In the genomic region with DNA sequence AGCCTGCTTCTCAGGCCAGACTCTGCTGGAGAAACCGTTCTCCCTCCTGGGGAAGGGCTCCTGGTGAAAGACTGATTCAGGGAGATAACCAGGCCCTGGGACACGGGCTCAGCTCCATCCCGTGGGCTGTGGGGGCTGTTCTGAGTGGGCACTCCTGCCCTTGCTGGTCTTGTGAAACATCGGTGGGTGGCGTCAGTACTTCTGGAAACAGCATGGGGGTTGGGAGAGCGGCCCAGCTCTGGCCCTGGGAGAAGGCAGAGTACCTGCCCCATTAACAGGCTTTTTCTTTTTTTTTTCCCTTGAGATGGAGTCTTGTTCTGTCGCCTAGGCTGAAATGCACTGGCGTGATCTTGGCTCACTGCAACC, we compare ENCODE assay signal across 2 cellular contexts.
TF ChIP-seq lines count a peak whose summit lies in the region.

No MANE protein-coding gene starts in this region.

TF ChIP-seq in K562, 482 proteins besides CTCF, POLR2A, EP300 and RAD21:
- TF ChIP-seq, protein P1, sequence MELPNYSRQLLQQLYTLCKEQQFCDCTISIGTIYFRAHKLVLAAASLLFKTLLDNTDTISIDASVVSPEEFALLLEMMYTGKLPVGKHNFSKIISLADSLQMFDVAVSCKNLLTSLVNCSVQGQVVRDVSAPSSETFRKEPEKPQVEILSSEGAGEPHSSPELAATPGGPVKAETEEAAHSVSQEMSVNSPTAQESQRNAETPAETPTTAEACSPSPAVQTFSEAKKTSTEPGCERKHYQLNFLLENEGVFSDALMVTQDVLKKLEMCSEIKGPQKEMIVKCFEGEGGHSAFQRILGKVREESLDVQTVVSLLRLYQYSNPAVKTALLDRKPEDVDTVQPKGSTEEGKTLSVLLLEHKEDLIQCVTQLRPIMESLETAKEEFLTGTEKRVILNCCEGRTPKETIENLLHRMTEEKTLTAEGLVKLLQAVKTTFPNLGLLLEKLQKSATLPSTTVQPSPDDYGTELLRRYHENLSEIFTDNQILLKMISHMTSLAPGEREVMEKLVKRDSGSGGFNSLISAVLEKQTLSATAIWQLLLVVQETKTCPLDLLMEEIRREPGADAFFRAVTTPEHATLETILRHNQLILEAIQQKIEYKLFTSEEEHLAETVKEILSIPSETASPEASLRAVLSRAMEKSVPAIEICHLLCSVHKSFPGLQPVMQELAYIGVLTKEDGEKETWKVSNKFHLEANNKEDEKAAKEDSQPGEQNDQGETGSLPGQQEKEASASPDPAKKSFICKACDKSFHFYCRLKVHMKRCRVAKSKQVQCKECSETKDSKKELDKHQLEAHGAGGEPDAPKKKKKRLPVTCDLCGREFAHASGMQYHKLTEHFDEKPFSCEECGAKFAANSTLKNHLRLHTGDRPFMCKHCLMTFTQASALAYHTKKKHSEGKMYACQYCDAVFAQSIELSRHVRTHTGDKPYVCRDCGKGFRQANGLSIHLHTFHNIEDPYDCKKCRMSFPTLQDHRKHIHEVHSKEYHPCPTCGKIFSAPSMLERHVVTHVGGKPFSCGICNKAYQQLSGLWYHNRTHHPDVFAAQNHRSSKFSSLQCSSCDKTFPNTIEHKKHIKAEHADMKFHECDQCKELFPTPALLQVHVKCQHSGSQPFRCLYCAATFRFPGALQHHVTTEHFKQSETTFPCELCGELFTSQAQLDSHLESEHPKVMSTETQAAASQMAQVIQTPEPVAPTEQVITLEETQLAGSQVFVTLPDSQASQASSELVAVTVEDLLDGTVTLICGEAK (IDR thresholded peaks at IDR 0.05): no peak
- TF ChIP-seq, protein P1 (CRISPR knock-in tag; IDR thresholded peaks at IDR 0.05): no peak
- TF ChIP-seq HIVEP1 (CRISPR knock-in tag; IDR thresholded peaks at IDR 0.05): no peak
- TF ChIP-seq, protein P2, sequence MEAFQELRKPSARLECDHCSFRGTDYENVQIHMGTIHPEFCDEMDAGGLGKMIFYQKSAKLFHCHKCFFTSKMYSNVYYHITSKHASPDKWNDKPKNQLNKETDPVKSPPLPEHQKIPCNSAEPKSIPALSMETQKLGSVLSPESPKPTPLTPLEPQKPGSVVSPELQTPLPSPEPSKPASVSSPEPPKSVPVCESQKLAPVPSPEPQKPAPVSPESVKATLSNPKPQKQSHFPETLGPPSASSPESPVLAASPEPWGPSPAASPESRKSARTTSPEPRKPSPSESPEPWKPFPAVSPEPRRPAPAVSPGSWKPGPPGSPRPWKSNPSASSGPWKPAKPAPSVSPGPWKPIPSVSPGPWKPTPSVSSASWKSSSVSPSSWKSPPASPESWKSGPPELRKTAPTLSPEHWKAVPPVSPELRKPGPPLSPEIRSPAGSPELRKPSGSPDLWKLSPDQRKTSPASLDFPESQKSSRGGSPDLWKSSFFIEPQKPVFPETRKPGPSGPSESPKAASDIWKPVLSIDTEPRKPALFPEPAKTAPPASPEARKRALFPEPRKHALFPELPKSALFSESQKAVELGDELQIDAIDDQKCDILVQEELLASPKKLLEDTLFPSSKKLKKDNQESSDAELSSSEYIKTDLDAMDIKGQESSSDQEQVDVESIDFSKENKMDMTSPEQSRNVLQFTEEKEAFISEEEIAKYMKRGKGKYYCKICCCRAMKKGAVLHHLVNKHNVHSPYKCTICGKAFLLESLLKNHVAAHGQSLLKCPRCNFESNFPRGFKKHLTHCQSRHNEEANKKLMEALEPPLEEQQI (IDR thresholded peaks at IDR 0.05): no peak
- no peak for TF ChIP-seq NBN (IDR thresholded peaks at IDR 0.05; ENCODE audit: low read depth)
- TF ChIP-seq TBL1XR1 (IDR thresholded peaks at IDR 0.05; ENCODE audit: low read length in 2 of 2): no peak
- no peak for TF ChIP-seq CAMTA2 (CRISPR knock-in tag; conservative IDR thresholded peaks at IDR 0.05)
- TF ChIP-seq NCOA4 (IDR thresholded peaks at IDR 0.05; ENCODE audit: partially characterized antibody): no peak
- no peak for TF ChIP-seq SMARCA5 (IDR thresholded peaks at IDR 0.05)
- no peak for TF ChIP-seq XRCC4 (IDR thresholded peaks at IDR 0.05; ENCODE audit: extremely low read depth, insufficient read depth, insufficient read length)
- TF ChIP-seq, protein P3, sequence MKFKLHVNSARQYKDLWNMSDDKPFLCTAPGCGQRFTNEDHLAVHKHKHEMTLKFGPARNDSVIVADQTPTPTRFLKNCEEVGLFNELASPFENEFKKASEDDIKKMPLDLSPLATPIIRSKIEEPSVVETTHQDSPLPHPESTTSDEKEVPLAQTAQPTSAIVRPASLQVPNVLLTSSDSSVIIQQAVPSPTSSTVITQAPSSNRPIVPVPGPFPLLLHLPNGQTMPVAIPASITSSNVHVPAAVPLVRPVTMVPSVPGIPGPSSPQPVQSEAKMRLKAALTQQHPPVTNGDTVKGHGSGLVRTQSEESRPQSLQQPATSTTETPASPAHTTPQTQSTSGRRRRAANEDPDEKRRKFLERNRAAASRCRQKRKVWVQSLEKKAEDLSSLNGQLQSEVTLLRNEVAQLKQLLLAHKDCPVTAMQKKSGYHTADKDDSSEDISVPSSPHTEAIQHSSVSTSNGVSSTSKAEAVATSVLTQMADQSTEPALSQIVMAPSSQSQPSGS (CRISPR knock-in tag; IDR thresholded peaks at IDR 0.05): no peak
- no peak for TF ChIP-seq ZNF140 (CRISPR knock-in tag; IDR thresholded peaks at IDR 0.05)
- no peak for TF ChIP-seq MYNN (IDR thresholded peaks at IDR 0.05)
- no peak for TF ChIP-seq MYNN (CRISPR knock-in tag; IDR thresholded peaks at IDR 0.05)

TF ChIP-seq in liver, 16 proteins besides CTCF, POLR2A, EP300 and RAD21:
- TF ChIP-seq RXRA (IDR thresholded peaks at IDR 0.05) (peak in 1 of 2 donors; percentile 43), SP1 (IDR thresholded peaks at IDR 0.05) (no peak), HNF4A (conservative IDR thresholded peaks at IDR 0.05) (peak in 1 of 2 donors; percentile 23), HNF4G (IDR thresholded peaks at IDR 0.05) (no peak), TAF1 (conservative IDR thresholded peaks at IDR 0.05) (peak; percentile 19), GABPA (IDR thresholded peaks at IDR 0.05 in 1 of 2, conservative IDR thresholded peaks at IDR 0.05 in 1 of 2) (no peak), NR2F2 (IDR thresholded peaks at IDR 0.05) (no peak), FOXA1 (IDR thresholded peaks at IDR 0.05) (no peak), YY1 (IDR thresholded peaks at IDR 0.05) (peak; percentile 20), FOXA2 (IDR thresholded peaks at IDR 0.05) (no peak), JUND (IDR thresholded peaks at IDR 0.05) (no peak), EGR1 (IDR thresholded peaks at IDR 0.05; ENCODE audit: low read depth in 2 of 2) (peak in 1 of 2 donors; percentile 75)
- TF ChIP-seq, protein P4, sequence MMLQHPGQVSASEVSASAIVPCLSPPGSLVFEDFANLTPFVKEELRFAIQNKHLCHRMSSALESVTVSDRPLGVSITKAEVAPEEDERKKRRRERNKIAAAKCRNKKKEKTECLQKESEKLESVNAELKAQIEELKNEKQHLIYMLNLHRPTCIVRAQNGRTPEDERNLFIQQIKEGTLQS (IDR thresholded peaks at IDR 0.05): no peak
- TF ChIP-seq, protein P5, sequence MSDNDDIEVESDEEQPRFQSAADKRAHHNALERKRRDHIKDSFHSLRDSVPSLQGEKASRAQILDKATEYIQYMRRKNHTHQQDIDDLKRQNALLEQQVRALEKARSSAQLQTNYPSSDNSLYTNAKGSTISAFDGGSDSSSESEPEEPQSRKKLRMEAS (IDR thresholded peaks at IDR 0.05): peak; percentile 21
- TF ChIP-seq, protein P6, sequence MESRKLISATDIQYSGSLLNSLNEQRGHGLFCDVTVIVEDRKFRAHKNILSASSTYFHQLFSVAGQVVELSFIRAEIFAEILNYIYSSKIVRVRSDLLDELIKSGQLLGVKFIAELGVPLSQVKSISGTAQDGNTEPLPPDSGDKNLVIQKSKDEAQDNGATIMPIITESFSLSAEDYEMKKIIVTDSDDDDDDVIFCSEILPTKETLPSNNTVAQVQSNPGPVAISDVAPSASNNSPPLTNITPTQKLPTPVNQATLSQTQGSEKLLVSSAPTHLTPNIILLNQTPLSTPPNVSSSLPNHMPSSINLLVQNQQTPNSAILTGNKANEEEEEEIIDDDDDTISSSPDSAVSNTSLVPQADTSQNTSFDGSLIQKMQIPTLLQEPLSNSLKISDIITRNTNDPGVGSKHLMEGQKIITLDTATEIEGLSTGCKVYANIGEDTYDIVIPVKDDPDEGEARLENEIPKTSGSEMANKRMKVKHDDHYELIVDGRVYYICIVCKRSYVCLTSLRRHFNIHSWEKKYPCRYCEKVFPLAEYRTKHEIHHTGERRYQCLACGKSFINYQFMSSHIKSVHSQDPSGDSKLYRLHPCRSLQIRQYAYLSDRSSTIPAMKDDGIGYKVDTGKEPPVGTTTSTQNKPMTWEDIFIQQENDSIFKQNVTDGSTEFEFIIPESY (IDR thresholded peaks at IDR 0.05): no peak
- TF ChIP-seq, protein P7, sequence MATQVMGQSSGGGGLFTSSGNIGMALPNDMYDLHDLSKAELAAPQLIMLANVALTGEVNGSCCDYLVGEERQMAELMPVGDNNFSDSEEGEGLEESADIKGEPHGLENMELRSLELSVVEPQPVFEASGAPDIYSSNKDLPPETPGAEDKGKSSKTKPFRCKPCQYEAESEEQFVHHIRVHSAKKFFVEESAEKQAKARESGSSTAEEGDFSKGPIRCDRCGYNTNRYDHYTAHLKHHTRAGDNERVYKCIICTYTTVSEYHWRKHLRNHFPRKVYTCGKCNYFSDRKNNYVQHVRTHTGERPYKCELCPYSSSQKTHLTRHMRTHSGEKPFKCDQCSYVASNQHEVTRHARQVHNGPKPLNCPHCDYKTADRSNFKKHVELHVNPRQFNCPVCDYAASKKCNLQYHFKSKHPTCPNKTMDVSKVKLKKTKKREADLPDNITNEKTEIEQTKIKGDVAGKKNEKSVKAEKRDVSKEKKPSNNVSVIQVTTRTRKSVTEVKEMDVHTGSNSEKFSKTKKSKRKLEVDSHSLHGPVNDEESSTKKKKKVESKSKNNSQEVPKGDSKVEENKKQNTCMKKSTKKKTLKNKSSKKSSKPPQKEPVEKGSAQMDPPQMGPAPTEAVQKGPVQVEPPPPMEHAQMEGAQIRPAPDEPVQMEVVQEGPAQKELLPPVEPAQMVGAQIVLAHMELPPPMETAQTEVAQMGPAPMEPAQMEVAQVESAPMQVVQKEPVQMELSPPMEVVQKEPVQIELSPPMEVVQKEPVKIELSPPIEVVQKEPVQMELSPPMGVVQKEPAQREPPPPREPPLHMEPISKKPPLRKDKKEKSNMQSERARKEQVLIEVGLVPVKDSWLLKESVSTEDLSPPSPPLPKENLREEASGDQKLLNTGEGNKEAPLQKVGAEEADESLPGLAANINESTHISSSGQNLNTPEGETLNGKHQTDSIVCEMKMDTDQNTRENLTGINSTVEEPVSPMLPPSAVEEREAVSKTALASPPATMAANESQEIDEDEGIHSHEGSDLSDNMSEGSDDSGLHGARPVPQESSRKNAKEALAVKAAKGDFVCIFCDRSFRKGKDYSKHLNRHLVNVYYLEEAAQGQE (IDR thresholded peaks at IDR 0.05): no peak
